In genomic region chr6:5893295-5893694, GRCh38 we compare ENCODE assay signal across 22 cellular contexts.
A peak's percentile ranks its signal among the peaks of the same experiment; 100 is the strongest.
DNase-seq lines count a peak whose midpoint lies in the region; ATAC-seq and TF ChIP-seq lines count a peak whose summit lies in the region.
"Had no signal": no experiment of that assay in that cellular context is flagged by ENCODE, and none has a peak within 500 bp of the region (broad histone marks: within the 10 kb centered on the region; RNA-seq: fewer than 3 reads in every experiment).

No MANE protein-coding gene starts in this region.

- no peaks in the 10 kb centered on the region for H3K27me3 Mint-ChIP-seq in activated naive CD4-positive, alpha-beta T cell treated with anti-CD3 and anti-CD28 coated beads for 36 hours (ENCODE audit: low read depth)
- H3K27me3 Mint-ChIP-seq: T-helper 17 cell had no signal

- H3K4me1 Mint-ChIP-seq in activated naive CD4-positive, alpha-beta T cell treated with anti-CD3 and anti-CD28 coated beads for 36 hours (ENCODE audit: low read depth), result peaks cover 3% of the 10 kb centered on the region
- H3K4me1 Mint-ChIP-seq: T-helper 17 cell had no signal

- no peak for TF ChIP-seq CTCF in DND-41 (IDR thresholded peaks at IDR 0.05; ENCODE audit: borderline replicate concordance, extremely low read depth, low read length, poor library complexity, severe bottlenecking)

- H3K27ac Mint-ChIP-seq in activated naive CD4-positive, alpha-beta T cell treated with anti-CD3 and anti-CD28 coated beads for 36 hours, result no peak overlapping the region

- H3K9me3 ChIP-seq in DND-41 (ENCODE audit: insufficient read depth, low read length, severe bottlenecking) (no peaks in the 10 kb centered on the region), KOPT-K1 (ENCODE audit: insufficient read depth, low read length, poor library complexity, severe bottlenecking) (no peaks in the 10 kb centered on the region)
- H3K9me3 ChIP-seq: HAP-1, SK-N-SH had no signal

- H3K36me3 ChIP-seq in DND-41 (ENCODE audit: insufficient read depth, low read length) (no peaks in the 10 kb centered on the region), KOPT-K1 (ENCODE audit: insufficient read depth, low read length) (no peaks in the 10 kb centered on the region)
- H3K36me3 ChIP-seq: HAP-1 had no signal

- CTCF ChIA-PET in activated naive CD4-positive, alpha-beta T cell treated with anti-CD3 and anti-CD28 coated beads for 36 hours (lab: Charles Lee), result interaction anchor here (0.6 kb wide), 1 partner anchor 11 kb away, joined by 3 read pairs; no protein-coding TSS in a partner anchor

- H2AFZ ChIP-seq in DND-41 (ENCODE audit: low read depth, low read length), result no peak overlapping the region

- no peaks in the 10 kb centered on the region for H4K20me1 ChIP-seq in DND-41 (ENCODE audit: insufficient read depth, low read length)

- H3K27me3 ChIP-seq in DND-41 (ENCODE audit: insufficient read depth, low read length, poor library complexity), result no peaks in the 10 kb centered on the region

- peak overlapping the region; percentile 55; the same call in 1 of the 2 replicates for H3K4me2 ChIP-seq in DND-41 (ENCODE audit: insufficient read depth, low read length)
- H3K4me2 ChIP-seq: SK-N-SH had no signal

- H3K4me3 ChIP-seq in DND-41 (ENCODE audit: low read depth in 1 of 2, low read length in 2 of 2), result no peak overlapping the region
- H3K4me3 ChIP-seq: HAP-1 had no signal

- no peaks in the 10 kb centered on the region for H3K36me3 Mint-ChIP-seq in activated naive CD4-positive, alpha-beta T cell treated with anti-CD3 and anti-CD28 coated beads for 36 hours (ENCODE audit: low read depth)

- DNase-seq in DND-41, result no peak
- DNase-seq in activated naive CD4-positive, alpha-beta T cell treated with anti-CD3 and anti-CD28 coated beads for 36 hours, result no peak
- DNase-seq in H4 (ENCODE audit: low spot score), result no peak
- DNase-seq in kidney tubule cell (ENCODE audit: low spot score), result no peak
- DNase-seq: IMR-90, KG1, NCI-H1092, NCI-H1417 treated with DMSO at 0.1 percent for 48 hours, NCI-H1694 treated with DMSO at 0.1 percent for 48 hours, NCI-H2081, NCI-H226, NCI-H524, NCI-H774, SIG-M5, SK-N-SH, T-helper 17 cell had no signal

- intact Hi-C loops in activated naive CD4-positive, alpha-beta T cell treated with anti-CD3 and anti-CD28 coated beads for 36 hours (cut with micrococcal nuclease), result no loop called here

- H3K79me2 ChIP-seq in DND-41 (ENCODE audit: insufficient read depth, low read length), result no peaks in the 10 kb centered on the region

- ATAC-seq in DND-41 (ENCODE audit: insufficient read depth, low read depth), result no peak
- ATAC-seq in esophagus mucosa, result peak; percentile 19
- no peak for ATAC-seq in HG03442 (IDR thresholded peaks at IDR 0.05; ENCODE audit: unreplicated experiment)
- ATAC-seq: T-helper 17 cell had no signal

- no peak overlapping the region for H3K27ac ChIP-seq in DND-41 (ENCODE audit: low read length)
- H3K27ac ChIP-seq in KOPT-K1 (ENCODE audit: low read depth, low read length, poor library complexity, severe bottlenecking), result peak overlapping the region; percentile 71
- H3K27ac ChIP-seq: C4-2B, RWPE1 had no signal

- no peak overlapping the region for H3K9ac ChIP-seq in DND-41 (ENCODE audit: low read depth, low read length)
- H3K9ac ChIP-seq: SK-N-SH had no signal

- no peak overlapping the region for H3K4me3 Mint-ChIP-seq in activated naive CD4-positive, alpha-beta T cell treated with anti-CD3 and anti-CD28 coated beads for 36 hours

- H3K4me1 ChIP-seq in DND-41 (ENCODE audit: insufficient read depth, low read length), result peaks cover 9% of the 10 kb centered on the region
- H3K4me1 ChIP-seq: HAP-1 had no signal

- H3K9me3 Mint-ChIP-seq in activated naive CD4-positive, alpha-beta T cell treated with anti-CD3 and anti-CD28 coated beads for 36 hours, result no peaks in the 10 kb centered on the region
